30 cellular contexts compared by ENCODE assay signal in the genomic region with DNA sequence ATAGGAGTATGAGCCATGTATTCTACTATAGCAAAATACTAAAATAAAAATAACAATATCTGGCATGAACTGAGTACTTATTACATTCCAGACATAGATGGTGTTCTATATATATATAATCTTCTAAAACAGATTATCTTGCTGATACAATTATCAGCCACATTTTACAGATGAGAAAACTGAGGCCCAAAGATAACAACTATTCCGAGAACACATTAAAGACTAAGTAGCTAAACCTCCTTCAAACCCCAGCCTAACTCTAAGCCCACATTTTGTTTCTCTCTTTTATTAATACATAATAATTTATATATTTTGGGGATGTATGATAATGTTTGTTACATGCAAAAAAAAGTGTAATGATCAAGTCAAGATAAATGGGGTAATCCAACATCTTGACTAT.
A peak's percentile ranks its signal among the peaks of the same experiment; 100 is the strongest.
DNase-seq lines count a peak whose midpoint lies in the region; ATAC-seq, FAIRE-seq and TF ChIP-seq lines count a peak whose summit lies in the region.
"Had no signal": no experiment of that assay in that cellular context is flagged by ENCODE, and none has a peak within 500 bp of the region (broad histone marks: within the 10 kb centered on the region; RNA-seq: fewer than 3 reads in every experiment).

No MANE protein-coding gene starts in this region.

- H4K20me1 ChIP-seq in HepG2 (ENCODE audit: insufficient read depth, low read length) (no peaks in the 10 kb centered on the region), K562 (replicated peaks; ENCODE audit: control insufficient read depth, insufficient read depth, low read length) (no peaks in the 10 kb centered on the region)
- H4K20me1 ChIP-seq: BLaER1; BLaER1 treated with 17β-estradiol and CSF1 and Interleukin-3, amounts not matched to agents 10 nM and 100 nM had no signal

- in situ Hi-C loops in HepG2 (cut with HindIII; ENCODE audit: extremely low pct_ligation_motif_present, low pct_unique_long_range_greater_than_20kb): no loop called here
- in situ Hi-C loops in K562 (cut with MboI): no loop called here
- in situ Hi-C loops in KBM-7 (cut with MboI; ENCODE audit: low pct_unique_long_range_greater_than_20kb, low sequenced_read_pairs): no loop called here

- no peak for TF ChIP-seq CTCF in HepG2 (CRISPR knock-in tag; IDR thresholded peaks at IDR 0.05)
- no peak for TF ChIP-seq CTCF in right lobe of liver (IDR thresholded peaks at IDR 0.05)
- TF ChIP-seq CTCF in K562 (IDR thresholded peaks at IDR 0.05 in 2 of 3, conservative IDR thresholded peaks at IDR 0.05 in 1 of 3; ENCODE audit: insufficient read depth in 2 of 3, low read depth in 1 of 3, low read length in 3 of 3): no peak

- H3K36me3 ChIP-seq in HepG2 (replicated peaks in 1 of 2; ENCODE audit: control insufficient read depth in 1 of 2, insufficient read depth in 2 of 2, low read length in 2 of 2): no peaks in the 10 kb centered on the region
- no peaks in the 10 kb centered on the region for H3K36me3 ChIP-seq in right lobe of liver
- H3K36me3 ChIP-seq in K562 (ENCODE audit: control insufficient read depth, insufficient read depth, low read length): no peaks in the 10 kb centered on the region
- H3K36me3 ChIP-seq: BE2C, BLaER1 had no signal

- TF ChIP-seq EP300 in HepG2 (IDR thresholded peaks at IDR 0.05; ENCODE audit: low read depth in 2 of 2, low read length in 2 of 2): no peak
- no peak for TF ChIP-seq EP300 in HepG2 (CRISPR knock-in tag; IDR thresholded peaks at IDR 0.05; ENCODE audit: borderline replicate concordance)
- no peak for TF ChIP-seq EP300 in K562 (IDR thresholded peaks at IDR 0.05; ENCODE audit: low read length)

- 95% methylated on average over 1 of the region's 1 CpG for WGBS in HepG2 (ENCODE audit: low lambda C conversion rate)
- 91% methylated on average over 1 of the region's 1 CpG for WGBS in right lobe of liver (ENCODE audit: insufficient coverage, low coverage, low lambda C conversion rate, missing lambda C conversion rate)
- WGBS in K562 (ENCODE audit: insufficient coverage, low coverage, missing lambda C conversion rate): 89% methylated on average over 1 of the region's 1 CpG

- no peaks in the 10 kb centered on the region for H3K9me1 ChIP-seq in K562 (ENCODE audit: control insufficient read depth, insufficient read depth, low read length)

- H3K27ac ChIP-seq in HepG2 (ENCODE audit: extremely low read length, insufficient read depth, low read length) (no peak overlapping the region), right lobe of liver (no peak overlapping the region), K562 (ENCODE audit: extremely low read depth, low read depth, low read length) (no peak overlapping the region)
- H3K27ac ChIP-seq: 22Rv1; A549; BLaER1; BLaER1 treated with 17β-estradiol and CSF1 and Interleukin-3, amounts not matched to agents 10 nM and 100 nM; C4-2B had no signal

- intact Hi-C loops in HepG2 (cut with micrococcal nuclease; ENCODE audit: unreplicated experiment) (no loop called here), right lobe of liver (cut with DNase I) (no loop called here), K562 (cut with micrococcal nuclease) (no loop called here)

- ATAC-seq in HepG2 (no peak), right lobe of liver (no peak), K562 (no peak)
- ATAC-seq: A549; CD8-positive, alpha-beta T cell had no signal

- H3K9ac ChIP-seq in HepG2 (ENCODE audit: insufficient read depth, low read depth, low read length): no peak overlapping the region
- H3K9ac ChIP-seq in K562 (ENCODE audit: insufficient read depth in 1 of 2, low read depth in 2 of 2, low read length in 2 of 2): no peak overlapping the region
- H3K9ac ChIP-seq: BLaER1; BLaER1 treated with 17β-estradiol and CSF1 and Interleukin-3, amounts not matched to agents 10 nM and 100 nM had no signal

- H3K4me1 ChIP-seq in HepG2 (ENCODE audit: insufficient read depth, low read length) (no peaks in the 10 kb centered on the region), right lobe of liver (no peaks in the 10 kb centered on the region), K562 (replicated peaks in 1 of 2; ENCODE audit: control insufficient read depth in 2 of 2, insufficient read depth in 2 of 2, low read length in 2 of 2) (no peaks in the 10 kb centered on the region)
- H3K4me1 ChIP-seq: A549; BE2C; BLaER1; BLaER1 treated with 17β-estradiol and CSF1 and Interleukin-3, amounts not matched to agents 10 nM and 100 nM; Caco-2 had no signal

- BruUV-seq in HepG2 (replicated peaks; lab: Mats Ljungman, UMichigan) (no TSS peak), K562 (replicated peaks; lab: Mats Ljungman, UMichigan) (no TSS peak)

- POLR2A ChIA-PET in HepG2 (lab: Yijun Ruan, JAX): no interaction called here
- POLR2A ChIA-PET in K562 (lab: Yijun Ruan, JAX): no interaction called here

- TF ChIP-seq RAD21 in HepG2 (CRISPR knock-in tag; IDR thresholded peaks at IDR 0.05) (no peak), K562 (CRISPR knock-in tag; conservative IDR thresholded peaks at IDR 0.05 in 1 of 2, IDR thresholded peaks at IDR 0.05 in 1 of 2) (no peak)

- H3K27me3 ChIP-seq in HepG2 (ENCODE audit: control insufficient read depth in 1 of 2, insufficient read depth in 2 of 2, low read length in 2 of 2) (no peaks in the 10 kb centered on the region), right lobe of liver (no peaks in the 10 kb centered on the region), K562 (ENCODE audit: control insufficient read depth in 2 of 2, insufficient read depth in 2 of 2, low read length in 2 of 2) (no peaks in the 10 kb centered on the region)
- H3K27me3 ChIP-seq: BE2C; BLaER1; BLaER1 treated with 17β-estradiol and CSF1 and Interleukin-3, amounts not matched to agents 10 nM and 100 nM had no signal

- H2AFZ ChIP-seq in HepG2 (ENCODE audit: low read length) (no peak overlapping the region), K562 (ENCODE audit: low read depth, low read length) (no peak overlapping the region)

- CTCF ChIA-PET in HepG2 (lab: Yijun Ruan, JAX; ENCODE audit: low intra/inter-chr PET ratio, low total read pairs) (no interaction called here), K562 (lab: Yijun Ruan, JAX; ENCODE audit: low intra/inter-chr PET ratio) (no interaction called here)

- H3K4me3 ChIP-seq in HepG2 (replicated peaks in 1 of 3; ENCODE audit: insufficient read depth in 1 of 3, low read depth in 2 of 3, low read length in 3 of 3) (no peak overlapping the region), right lobe of liver (no peak overlapping the region), K562 (no peak overlapping the region)
- H3K4me3 ChIP-seq: A549; BLaER1; BLaER1 treated with 17β-estradiol and CSF1 and Interleukin-3, amounts not matched to agents 10 nM and 100 nM had no signal

- TF ChIP-seq POLR2A in HepG2 (IDR thresholded peaks at IDR 0.05; ENCODE audit: insufficient read depth in 1 of 2, low read depth in 2 of 2, low read length in 2 of 2) (no peak), right lobe of liver (IDR thresholded peaks at IDR 0.05) (no peak), K562 (conservative IDR thresholded peaks at IDR 0.05) (no peak)

- H3K4me2 ChIP-seq in HepG2 (ENCODE audit: low read depth, low read length) (no peak overlapping the region), K562 (ENCODE audit: insufficient read depth, low read length) (no peak overlapping the region)
- H3K4me2 ChIP-seq: A549; BLaER1; BLaER1 treated with 17β-estradiol and CSF1 and Interleukin-3, amounts not matched to agents 10 nM and 100 nM had no signal

- H3K79me2 ChIP-seq in HepG2 (ENCODE audit: insufficient read depth, low read length): no peaks in the 10 kb centered on the region
- H3K79me2 ChIP-seq in K562 (ENCODE audit: control insufficient read depth, insufficient read depth, low read length): no peaks in the 10 kb centered on the region

- FAIRE-seq in HepG2 (lab: Jason Lieb, UNC) (no peak), K562 (lab: Jason Lieb, UNC) (no peak)
- FAIRE-seq: A549, D721Med had no signal

- peaks cover 18% of the 10 kb centered on the region for H3K9me3 ChIP-seq in HepG2 (ENCODE audit: low read length)
- H3K9me3 ChIP-seq in right lobe of liver: peaks cover 0 to 8% (median 0%) of the 10 kb centered on the region in 4 donors
- peaks cover 14% of the 10 kb centered on the region; the same call in 1 of the 2 replicates for H3K9me3 ChIP-seq in K562 (replicated peaks; ENCODE audit: control insufficient read depth, insufficient read depth, low read depth, low read length)
- H3K9me3 ChIP-seq: BE2C had no signal

- DNase-seq in HepG2 (ENCODE audit: low spot score): no peak
- DNase-seq in right lobe of liver: no peak
- DNase-seq in K562 (ENCODE audit: extremely low read depth in 1 of 4, low spot score in 3 of 4): no peak
- DNase-seq in KBM-7: no peak
- DNase-seq: 8988T; ACHN; AML-193; BE2C; C1 segment of cervical spinal cord; Caco-2; Calu3; CD4-positive, alpha-beta memory T cell; CD4-positive, alpha-beta T cell; CD4-positive, CD25-positive, alpha-beta regulatory T cell; CD8-positive, alpha-beta memory T cell; CD8-positive, alpha-beta T cell; COR-L47; DMS 273 treated with DMSO at 0.1 percent for 48 hours; DMS153; DMS53; DMS79; DMS79 treated with DMSO at 0.1 percent for 48 hours; DND-41; EL had no signal

TF ChIP-seq in HepG2, 621 proteins besides CTCF, POLR2A, EP300 and RAD21:
- TF ChIP-seq HIVEP1 (CRISPR knock-in tag; IDR thresholded peaks at IDR 0.05) (no peak), ZNF629 (CRISPR knock-in tag; conservative IDR thresholded peaks at IDR 0.05) (peak; percentile 53)

TF ChIP-seq in K562, 482 proteins besides CTCF, POLR2A, EP300 and RAD21:
- TF ChIP-seq MYNN (IDR thresholded peaks at IDR 0.05): no peak
- TF ChIP-seq MYNN (CRISPR knock-in tag; IDR thresholded peaks at IDR 0.05): no peak
- peak; percentile 52 for TF ChIP-seq RBM25 (IDR thresholded peaks at IDR 0.05; ENCODE audit: low read depth, low read length, severe bottlenecking)
